ENCODE assay signal across 25 cellular contexts in the genomic region with DNA sequence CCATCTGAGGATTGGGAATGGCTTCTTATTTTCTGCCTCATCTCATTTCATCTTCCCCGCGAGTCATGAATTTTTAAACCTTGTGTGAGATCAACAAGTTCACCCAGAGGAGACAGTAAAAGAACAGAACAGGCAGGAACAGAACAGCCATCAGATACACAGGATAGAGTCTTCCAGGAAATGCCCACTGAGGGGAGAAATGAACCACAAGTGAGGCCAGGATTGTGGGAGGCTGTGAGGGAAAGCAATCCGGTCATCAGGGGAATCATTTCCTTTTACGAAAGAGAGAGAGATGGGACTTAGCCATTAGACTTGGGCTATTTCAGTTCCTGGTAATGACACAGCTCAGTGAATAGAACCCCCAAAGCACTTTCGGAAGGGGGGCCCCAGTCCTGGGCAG. TPM values are rescaled to one million over a fixed set of nuclear protein-coding genes. Genes with fewer than 3 reads are reported as not detected.
A peak's percentile ranks its signal among the peaks of the same experiment; 100 is the strongest.
DNase-seq lines count a peak whose midpoint lies in the region; ATAC-seq and TF ChIP-seq lines count a peak whose summit lies in the region.
"Had no signal": no experiment of that assay in that cellular context is flagged by ENCODE, and none has a peak within 500 bp of the region (broad histone marks: within the 10 kb centered on the region; RNA-seq: fewer than 3 reads in every experiment).

No MANE protein-coding gene starts in this region.

- H3K4me1 Mint-ChIP-seq in endothelial cell (ENCODE audit: unreplicated experiment) = peaks cover 9% of the 10 kb centered on the region

- H3K9me3 Mint-ChIP-seq in endothelial cell (ENCODE audit: unreplicated experiment) = no peaks in the 10 kb centered on the region
- H3K9me3 Mint-ChIP-seq: stimulated activated naive B cell treated with anti-CD40 and anti-IgM and Interleukin-4, amounts not matched to agents 10 μg/mL and 1 μg/mL and 100 μg/mL, for 72 hours; T-helper 2 cell treated with Interferon-gamma antibody and Interleukin-4, amounts not matched to agents 5 μg/mL and 100 μg/mL, for 36 hours had no signal

- H3K27ac ChIP-seq in left ventricle myocardium inferior (replicated peaks) = peak overlapping the region; percentile 88
- H3K27ac ChIP-seq in tibial nerve = peak overlapping the region in 3 of 4 donors; percentile 52 to 85 (median 73)
- H3K27ac ChIP-seq: upper lobe of left lung had no signal

- H3K27ac Mint-ChIP-seq in endothelial cell (ENCODE audit: unreplicated experiment) = no peak overlapping the region
- H3K27ac Mint-ChIP-seq: activated CD8-positive, alpha-beta memory T cell treated with anti-CD3 and anti-CD28 coated beads, Interleukin-2, amount 10 ng/mL, durations not matched to agents 7 days and 5 days; stimulated activated naive B cell treated with anti-CD40 and anti-IgM and Interleukin-4, amounts not matched to agents 10 μg/mL and 1 μg/mL and 100 μg/mL, for 72 hours; T-helper 2 cell treated with Interferon-gamma antibody and Interleukin-4, amounts not matched to agents 5 μg/mL and 100 μg/mL, for 36 hours had no signal

- H3K36me3 Mint-ChIP-seq in endothelial cell (ENCODE audit: low read depth, unreplicated experiment) = peaks cover 10% of the 10 kb centered on the region

- H3K27me3 ChIP-seq in left ventricle myocardium inferior (ENCODE audit: low read depth) (peaks cover 4% of the 10 kb centered on the region), tibial nerve (no peaks in the 10 kb centered on the region)
- H3K27me3 ChIP-seq: heart right ventricle, upper lobe of left lung had no signal

- H3K9me3 ChIP-seq in left ventricle myocardium inferior (replicated peaks) (no peaks in the 10 kb centered on the region), tibial nerve (peaks cover 0 to 7% (median 0%) of the 10 kb centered on the region in 4 donors)
- H3K9me3 ChIP-seq: upper lobe of left lung had no signal

- peak in 1 of 2 donors; percentile 70 for TF ChIP-seq EP300 in tibial nerve (IDR thresholded peaks at IDR 0.05)

- H3K36me3 ChIP-seq in left ventricle myocardium inferior (peaks cover 22% of the 10 kb centered on the region), tibial nerve (peaks cover 0 to 35% (median 0%) of the 10 kb centered on the region in 3 donors)

- peaks cover 5% of the 10 kb centered on the region for H3K27me3 Mint-ChIP-seq in endothelial cell (ENCODE audit: unreplicated experiment)
- H3K27me3 Mint-ChIP-seq: activated CD8-positive, alpha-beta memory T cell treated with anti-CD3 and anti-CD28 coated beads, Interleukin-2, amount 10 ng/mL, durations not matched to agents 7 days and 5 days; activated naive CD8-positive, alpha-beta T cell; CD4-positive, alpha-beta memory T cell had no signal

- DNase-seq in left ventricle myocardium inferior (no peak), cardiac septum (ENCODE audit: low spot score) (no peak), endothelial cell (ENCODE audit: low spot score) (no peak), sciatic nerve (ENCODE audit: low spot score) (no peak), tibial nerve (ENCODE audit: low spot score in 2 of 2) (peak in 1 of 2 donors; percentile 43), SIG-M5 treated with dmso at 0.1 percent for 504 hours (lab: John Stamatoyannopoulos, UW; ENCODE audit: unreplicated experiment) (no peak), NCI-H1930 (lab: John Stamatoyannopoulos, UW) (no peak), NCI-H510A treated with DMSO at 0.1 percent for 48 hours (lab: John Stamatoyannopoulos, UW) (no peak)
- DNase-seq: 8988T; activated CD4-positive, alpha-beta T cell treated with anti-CD3 and anti-CD28 coated beads, Interleukin-2, amount 50 U/mL, for 1 hour; activated CD8-positive, alpha-beta memory T cell treated with anti-CD3 and anti-CD28 coated beads, Interleukin-2, amount 10 ng/mL, durations not matched to agents 7 days and 5 days; AML-193; CD4-positive, alpha-beta memory T cell; DMS 273 treated with DMSO at 0.1 percent for 48 hours; heart right ventricle; Kasumi-1; NCI-H1694 treated with DMSO at 0.1 percent for 48 hours; NCI-H748 treated with DMSO at 0.1 percent for 48 hours; stimulated activated CD4-positive, alpha-beta T cell treated with anti-CD3 and anti-CD28 coated beads, Interleukin-2, amount 100 ng/mL, for 48 hours; stimulated activated naive B cell treated with anti-CD40 and anti-IgM and Interleukin-4, amounts not matched to agents 10 μg/mL and 1 μg/mL and 100 μg/mL, for 72 hours; upper lobe of left lung had no signal

- intact Hi-C loops in left ventricle myocardium inferior (cut with micrococcal nuclease) (no loop called here), cardiac septum (cut with DNase I) (loop anchor here (10.0 kb wide), 1 partner anchor 251 kb away; no protein-coding TSS in a partner anchor), sciatic nerve (cut with DNase I) (loop anchor here (10.0 kb wide), 1 partner anchor 161 kb away; no protein-coding TSS in a partner anchor)

- WGBS in tibial nerve, 2 donors = 53 to 66% methylated on average over 5 of the region's 5 CpGs

- peak overlapping the region; percentile 6 for H3K4me3 Mint-ChIP-seq in endothelial cell (ENCODE audit: unreplicated experiment)
- H3K4me3 Mint-ChIP-seq: activated CD8-positive, alpha-beta memory T cell treated with anti-CD3 and anti-CD28 coated beads, Interleukin-2, amount 10 ng/mL, durations not matched to agents 7 days and 5 days; activated naive CD8-positive, alpha-beta T cell; CD4-positive, alpha-beta memory T cell; stimulated activated naive B cell treated with anti-CD40 and anti-IgM and Interleukin-4, amounts not matched to agents 10 μg/mL and 1 μg/mL and 100 μg/mL, for 72 hours; T-helper 2 cell treated with Interferon-gamma antibody and Interleukin-4, amounts not matched to agents 5 μg/mL and 100 μg/mL, for 36 hours had no signal

- peaks cover 34% of the 10 kb centered on the region for H3K4me1 ChIP-seq in left ventricle myocardium inferior
- H3K4me1 ChIP-seq in tibial nerve = peaks cover 0 to 51% (median 10%) of the 10 kb centered on the region in 4 donors

- TF ChIP-seq CTCF in left ventricle myocardium inferior (IDR thresholded peaks at IDR 0.05; ENCODE audit: borderline replicate concordance) (no peak), endothelial cell (IDR thresholded peaks at IDR 0.05; ENCODE audit: unreplicated experiment) (no peak), tibial nerve (IDR thresholded peaks at IDR 0.05) (no peak)

- H3K4me3 ChIP-seq in left ventricle myocardium inferior = no peak overlapping the region
- no peak overlapping the region for H3K4me3 ChIP-seq in tibial nerve
- H3K4me3 ChIP-seq: heart right ventricle, upper lobe of left lung had no signal

- peak; percentile 77 for ATAC-seq in sciatic nerve
- ATAC-seq: activated CD8-positive, alpha-beta memory T cell treated with anti-CD3 and anti-CD28 coated beads, Interleukin-2, amount 10 ng/mL, durations not matched to agents 7 days and 5 days; heart right ventricle; HepG2 had no signal

- TF ChIP-seq POLR2A in tibial nerve (IDR thresholded peaks at IDR 0.05) = no peak

RNA-seq across cellular contexts. Expression of a gene that starts 34.3 kb away (rescaled TPM):
- 0.88 TPM for total RNA-seq in left ventricle myocardium inferior
- total RNA-seq in cardiac septum = 0.65 TPM
- 0.13 TPM for total RNA-seq in endothelial cell (ENCODE audit: unreplicated experiment)
- total RNA-seq in sciatic nerve = 0.98 TPM
- total RNA-seq in tibial nerve = 1 to 10 TPM in 2 of 4 donors, under 1 TPM in 2; 0.21 to 3.6 (median 1.0) TPM
- total RNA-seq: CD4-positive, alpha-beta memory T cell; HepG2; myocyte had no signal

RNA-seq across cellular contexts. Expression of a gene that starts 44.3 kb away (rescaled TPM):
- total RNA-seq in left ventricle myocardium inferior (38.1 TPM), cardiac septum (27.9 TPM), endothelial cell (ENCODE audit: unreplicated experiment) (47.2 TPM), sciatic nerve (24.9 TPM), tibial nerve (10 to 100 TPM; 26.4 to 88.1 (median 70.3) TPM)

RNA-seq across cellular contexts. Expression of a gene that starts 44.5 kb away (rescaled TPM):
- total RNA-seq in left ventricle myocardium inferior (39.9 TPM), cardiac septum (40.1 TPM), endothelial cell (ENCODE audit: unreplicated experiment) (79.5 TPM), sciatic nerve (79.2 TPM), tibial nerve (10 to 100 TPM; 38.1 to 48.6 (median 44.7) TPM)
